ENCODE assay signal across 8 cellular contexts in the genomic region with DNA sequence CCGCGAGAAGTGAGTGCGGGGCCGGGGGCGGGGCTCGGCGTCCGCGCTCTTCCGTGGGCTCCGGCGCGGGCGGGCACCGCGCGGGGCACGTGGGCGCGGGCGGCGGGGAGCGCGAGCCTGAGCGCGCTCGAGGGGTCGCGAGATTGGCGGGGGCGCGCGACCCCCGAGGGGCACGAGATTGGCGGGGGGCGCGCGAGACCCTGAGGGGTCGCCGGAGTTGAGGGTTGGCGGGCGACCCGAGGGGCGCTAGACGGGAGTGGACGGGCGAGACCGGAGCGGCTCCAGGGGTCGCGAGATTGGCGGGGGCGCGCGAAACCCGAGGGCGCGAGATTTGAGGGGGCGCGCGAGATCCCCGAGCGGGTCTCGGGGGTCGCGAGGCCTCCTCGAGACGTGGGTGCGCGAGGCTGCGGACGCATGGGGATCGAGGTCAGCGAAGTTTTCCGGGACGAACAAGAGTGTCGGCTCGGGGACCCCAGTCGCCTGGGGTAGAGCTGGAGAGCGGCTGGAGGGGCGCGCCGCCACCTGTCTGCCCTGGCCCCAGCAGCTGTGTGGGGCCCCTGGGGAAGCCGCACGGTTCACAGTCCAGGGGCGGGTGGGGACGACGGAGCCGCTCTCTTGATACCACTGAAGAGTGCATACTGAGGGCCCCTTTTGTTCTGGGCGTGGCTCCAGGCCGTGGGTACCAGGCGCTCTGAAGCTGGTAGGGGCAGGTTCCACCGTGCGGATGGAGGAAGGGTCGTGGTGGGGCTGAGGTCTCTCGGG. TPM values are rescaled to one million over a fixed set of nuclear protein-coding genes. Genes with fewer than 3 reads are reported as not detected.
DNase-seq lines count a peak whose midpoint lies in the region; ATAC-seq, FAIRE-seq and TF ChIP-seq lines count a peak whose summit lies in the region.

No MANE protein-coding gene starts in this region.

- peak overlapping the region; percentile 85 to 93 (median 90) for H3K27ac Mint-ChIP-seq in brain

- WGBS in A549 (ENCODE audit: missing lambda C conversion rate) = 1% methylated on average over 29 of the region's 97 CpGs
- WGBS in lower leg skin, 2 donors = 2% methylated on average over 45 to 74 of the region's 97 CpGs
- 1 to 3% methylated on average over 8 to 35 of the region's 97 CpGs for WGBS in thyroid gland, 2 donors

- ATAC-seq in A549 = 0 out of 6 replicates have a peak, but pooled peaks of 1 of the 2 experiments have one; percentile 1
- ATAC-seq in GM18520 (IDR thresholded peaks at IDR 0.05; ENCODE audit: unreplicated experiment) = peak; percentile 6

- no peak for TF ChIP-seq CTCF in A549 (IDR thresholded peaks at IDR 0.05)
- no peak for TF ChIP-seq CTCF in OCI-LY7 (conservative IDR thresholded peaks at IDR 0.05; ENCODE audit: low read length)
- TF ChIP-seq CTCF in brain (conservative IDR thresholded peaks at IDR 0.05) = peak in 1 of 2 experiments; percentile 7
- TF ChIP-seq CTCF in lower leg skin (IDR thresholded peaks at IDR 0.05) = no peak
- TF ChIP-seq CTCF in thyroid gland (IDR thresholded peaks at IDR 0.05) = no peak

- FAIRE-seq in A549 (lab: Jason Lieb, UNC) = no peak

- peak overlapping the region; percentile 87 to 93 (median 88) for H3K4me3 Mint-ChIP-seq in brain

- DNase-seq in A549 (ENCODE audit: low read depth in 1 of 2, low spot score in 1 of 2) = no peak
- DNase-seq in OCI-LY7 (ENCODE audit: low spot score) = peak; percentile 77
- no peak for DNase-seq in lower leg skin (ENCODE audit: low spot score in 2 of 2)
- DNase-seq in thyroid gland = peak; percentile 48 to 58
- DNase-seq in NCI-H226 = no peak
- DNase-seq in islet precursor cell = no peak

- H3K27ac ChIP-seq in A549 (peak overlapping the region; percentile 96 to 100), OCI-LY7 (ENCODE audit: low read depth, low read length, poor library complexity, severe bottlenecking) (peak overlapping the region; percentile 33), thyroid gland (peak overlapping the region in 2 of 3 donors; percentile 46 to 90)

- H3K9me3 Mint-ChIP-seq in brain = peaks cover 0 to 2% (median 0%) of the 10 kb centered on the region in 5 experiments

- no peaks in the 10 kb centered on the region for H4K20me1 ChIP-seq in OCI-LY7 (ENCODE audit: insufficient read depth, low read length)

- H3K4me3 ChIP-seq in A549 (peak overlapping the region; percentile 77), OCI-LY7 (ENCODE audit: low read depth, low read length, poor library complexity, severe bottlenecking) (peak overlapping the region; percentile 76), lower leg skin (ENCODE audit: low read depth, poor library complexity, severe bottlenecking) (peak overlapping the region; percentile 64), thyroid gland (replicated peaks in 1 of 3) (peak overlapping the region; percentile 14 to 66 (median 27))

- no peaks in the 10 kb centered on the region for H3K27me3 ChIP-seq in thyroid gland

- H3K4me2 ChIP-seq in A549 (peak overlapping the region; percentile 93), OCI-LY7 (ENCODE audit: low read length) (peak overlapping the region; percentile 71)

- CTCF ChIA-PET in A549 (lab: Yijun Ruan, JAX) = interaction anchor here (0.6 to 4.4 kb wide), 15 partner anchors 10 to 228 kb away, joined by 3 to 31 read pairs (median 4); a partner anchor contains a TSS
- CTCF ChIA-PET in OCI-LY7 (lab: Charles Lee; ENCODE audit: unreplicated experiment) = interaction anchor here (0.8 kb wide), 1 partner anchor 22 kb away, joined by 3 read pairs; no protein-coding TSS in a partner anchor

- H3K36me3 ChIP-seq in OCI-LY7 (ENCODE audit: insufficient read depth, low read length) (no peaks in the 10 kb centered on the region), thyroid gland (no peaks in the 10 kb centered on the region)

- TF ChIP-seq EP300 in A549 (IDR thresholded peaks at IDR 0.05) = no peak

- peaks cover 19% of the 10 kb centered on the region; the same call in 1 of the 2 replicates for H3K79me2 ChIP-seq in OCI-LY7 (ENCODE audit: insufficient read depth, low read depth, low read length)

- no peak for TF ChIP-seq RAD21 in A549 (conservative IDR thresholded peaks at IDR 0.05 in 1 of 2, IDR thresholded peaks at IDR 0.05 in 1 of 2)

- no peak overlapping the region for H2AFZ ChIP-seq in OCI-LY7 (ENCODE audit: low read length)

- peaks cover 85% of the 10 kb centered on the region for H3K4me1 Mint-ChIP-seq in brain

- no TSS peak for BruUV-seq in OCI-LY7 (replicated peaks; lab: Mats Ljungman, UMichigan)

- H3K4me1 ChIP-seq in A549 = peaks cover 46% of the 10 kb centered on the region
- H3K4me1 ChIP-seq in OCI-LY7 (ENCODE audit: insufficient read depth, low read length, poor library complexity, severe bottlenecking) = peaks cover 87% of the 10 kb centered on the region
- peaks cover 44 to 62% of the 10 kb centered on the region in 2 donors for H3K4me1 ChIP-seq in thyroid gland

- POLR2A ChIA-PET in A549 (lab: Yijun Ruan, JAX) = interaction anchor here (0.9 to 4.8 kb wide), 4 partner anchors 9 to 140 kb away, joined by 3 to 28 read pairs (median 10); a partner anchor contains a TSS
- POLR2A ChIA-PET in OCI-LY7 (lab: Charles Lee) = interaction anchor here (0.6 to 1.9 kb wide), 2 partner anchors 9 to 139 kb away, joined by 3 to 8 read pairs; a partner anchor contains a TSS

- H3K9me3 ChIP-seq in A549 = no peaks in the 10 kb centered on the region
- H3K9me3 ChIP-seq in OCI-LY7 (ENCODE audit: low read length) = no peaks in the 10 kb centered on the region
- H3K9me3 ChIP-seq in thyroid gland = no peaks in the 10 kb centered on the region

- no peaks in the 10 kb centered on the region for H3K36me3 Mint-ChIP-seq in brain

- H3K9me2 ChIP-seq in OCI-LY7 (ENCODE audit: insufficient read depth, low read length) = no peaks in the 10 kb centered on the region

- H3K27me3 Mint-ChIP-seq in brain = no peaks in the 10 kb centered on the region

- intact Hi-C loops in OCI-LY7 (cut with micrococcal nuclease; ENCODE audit: unreplicated experiment) (loop anchor here (10.0 kb wide), 1 partner anchor 415 kb away; a partner anchor contains a TSS), lower leg skin (cut with DNase I; ENCODE audit: low total_unique reads) (no loop called here), thyroid gland (cut with DNase I) (loop anchor here (10.0 kb wide), 2 partner anchors 165 to 215 kb away; a partner anchor contains a TSS)

- TF ChIP-seq POLR2A in A549 (IDR thresholded peaks at IDR 0.05; ENCODE audit: low read length) (no peak), lower leg skin (IDR thresholded peaks at IDR 0.05) (no peak), thyroid gland (IDR thresholded peaks at IDR 0.05) (no peak)

RNA-seq across cellular contexts. Expression of a gene that starts 0.7 kb away (rescaled TPM):
- polyA plus RNA-seq in A549 (2011; rRNA removed) = 5.4 and 6.9 TPM in 2 replicates
- polyA plus RNA-seq in A549 (2012; cell fraction: cytosol; rRNA removed) = 28.5 and 47.8 TPM in 2 replicates
- 69.4 and 124 TPM in 2 replicates for polyA plus RNA-seq in A549 (2012; cell fraction: nucleus; rRNA removed)
- polyA plus RNA-seq in A549 (2017; fragmentation: RNase III; extraction: RNeasy Plus Mini Kit Qiagen cat#74134 plus additional on column Dnase treatment) = 37.8 to 43.2 TPM (median 41.5 TPM) in 3 replicates
- polyA minus RNA-seq in A549 (2011; rRNA and poly(A)+ RNA removed) = 5.0 and 10.7 TPM in 2 replicates
- total RNA-seq in OCI-LY7 (2014; rRNA removed; shearing (Covaris generic)) = 54.8 and 92.9 TPM in 2 replicates
- 97.5 and 117 TPM in 2 replicates for total RNA-seq in OCI-LY7 (2022)
- 93.3 TPM for polyA plus RNA-seq in brain (ENCODE audit: insufficient read depth, low read depth, low replicate concordance)
- total RNA-seq in lower leg skin = 10 to 100 TPM; 28.8 to 42.0 (median 36.0) TPM
- 10 to 100 TPM; 40.5 to 75.6 (median 56.1) TPM for total RNA-seq in thyroid gland

RNA-seq across cellular contexts. Expression of a gene that starts 18.1 kb away (rescaled TPM):
- polyA plus RNA-seq in A549 (2011; rRNA removed) (17.6 and 18.0 TPM in 2 replicates), A549 (2017; fragmentation: RNase III; extraction: RNeasy Plus Mini Kit Qiagen cat#74134 plus additional on column Dnase treatment) (48.5 to 71.0 TPM (median 60.7 TPM) in 3 replicates), brain (ENCODE audit: insufficient read depth, low read depth, low replicate concordance) (120 TPM)
- 43.0 and 56.5 TPM in 2 replicates for polyA plus RNA-seq in A549 (2012; cell fraction: cytosol; rRNA removed)
- polyA plus RNA-seq in A549 (2012; cell fraction: nucleus; rRNA removed) = 199 and 307 TPM in 2 replicates
- 17.4 and 29.8 TPM in 2 replicates for polyA minus RNA-seq in A549 (2011; rRNA and poly(A)+ RNA removed)
- total RNA-seq in OCI-LY7 (2014; rRNA removed; shearing (Covaris generic)) = 0.72 and 1.8 TPM in 2 replicates
- total RNA-seq in OCI-LY7 (2022) (8.9 and 10.9 TPM in 2 replicates), lower leg skin (10 to 100 TPM; 16.9 to 29.9 (median 22.3) TPM), thyroid gland (10 to 100 TPM; 12.7 to 24.2 (median 22.9) TPM)

RNA-seq across cellular contexts. Expression of a gene that starts 22.5 kb away (rescaled TPM):
- polyA plus RNA-seq in A549 (2011; rRNA removed) (not detected in 2 replicates), A549 (2017; fragmentation: RNase III; extraction: RNeasy Plus Mini Kit Qiagen cat#74134 plus additional on column Dnase treatment) (not detected in 3 replicates), brain (ENCODE audit: insufficient read depth, low read depth, low replicate concordance) (0.83 TPM)
- polyA plus RNA-seq in A549 (2012; cell fraction: cytosol; rRNA removed) = not detected in 2 replicates
- polyA plus RNA-seq in A549 (2012; cell fraction: nucleus; rRNA removed) = not detected in 2 replicates
- polyA minus RNA-seq in A549 (2011; rRNA and poly(A)+ RNA removed) = not detected in 2 replicates
- 0.49 and 0.98 TPM in 2 replicates for total RNA-seq in OCI-LY7 (2014; rRNA removed; shearing (Covaris generic))
- total RNA-seq in OCI-LY7 (2022) (3.2 and 4.1 TPM in 2 replicates), lower leg skin (1 to 10 TPM in 3 of 4 donors, not detected in 1; 1.2 to 3.4 (median 2.2) TPM), thyroid gland (1 to 10 TPM; 1.1 to 7.1 (median 2.2) TPM)

RNA-seq across cellular contexts. Expression of a gene that starts 33.9 kb away (rescaled TPM):
- 67.8 and 78.5 TPM in 2 replicates for polyA plus RNA-seq in A549 (2011; rRNA removed)
- polyA plus RNA-seq in A549 (2012; cell fraction: cytosol; rRNA removed) = 120 and 188 TPM in 2 replicates
- polyA plus RNA-seq in A549 (2012; cell fraction: nucleus; rRNA removed) = 132 and 182 TPM in 2 replicates
- polyA plus RNA-seq in A549 (2017; fragmentation: RNase III; extraction: RNeasy Plus Mini Kit Qiagen cat#74134 plus additional on column Dnase treatment) = 53.4 to 58.4 TPM (median 56.9 TPM) in 3 replicates
- polyA minus RNA-seq in A549 (2011; rRNA and poly(A)+ RNA removed) = 33.4 and 59.6 TPM in 2 replicates
- 0.80 TPM in 1 of 2 replicates, not detected in the other for total RNA-seq in OCI-LY7 (2014; rRNA removed; shearing (Covaris generic))
- total RNA-seq in OCI-LY7 (2022) = not detected in 2 replicates
- polyA plus RNA-seq in brain (ENCODE audit: insufficient read depth, low read depth, low replicate concordance) = 5.2 TPM
- total RNA-seq in lower leg skin = 1 to 10 TPM in 2 of 4 donors, under 1 TPM in 1, not detected in 1; 0.49 to 5.1 (median 4.5) TPM
- total RNA-seq in thyroid gland = 1 to 10 TPM in 3 of 4 donors, not detected in 1; 3.7 to 9.9 (median 5.1) TPM

Comparison
In these comparisons a context has a peak if more than half of its experiments do, and no peak if none do; other contexts are left out.
1. DNase-seq: peak in OCI-LY7 (single experiment) and thyroid gland (2 of 2); none in A549 (0 of 2), lower leg skin (0 of 2), NCI-H226 (single experiment) and islet precursor cell (single experiment).
2. H3K27ac ChIP-seq: peak in every context shown above with its lines; median percentile 98 in A549; 68 in thyroid gland; 33 in OCI-LY7.
3. H3K4me3 ChIP-seq: peak in every context shown above with its lines; median percentile 77 in A549; 76 in OCI-LY7; 64 in lower leg skin; 27 in thyroid gland.